ENCODE assay signal across 27 cellular contexts in genomic region chr5:170383227-170383626, GRCh38. TPM values are rescaled to one million over a fixed set of nuclear protein-coding genes. Genes with fewer than 3 reads are reported as not detected.
"Had no signal": no experiment of that assay in that cellular context is flagged by ENCODE, and none has a peak within 500 bp of the region (broad histone marks: within the 10 kb centered on the region; RNA-seq: fewer than 3 reads in every experiment).

No MANE protein-coding gene starts in this region.

- H3K4me1 Mint-ChIP-seq: activated CD4-positive, alpha-beta T cell treated with anti-CD3 and anti-CD28 coated beads, Interleukin-2, amount 10 ng/mL, durations not matched to agents 7 days and 5 days; central memory CD8-positive, alpha-beta T cell had no signal

- ATAC-seq: activated naive CD4-positive, alpha-beta T cell treated with anti-CD3 and anti-CD28 coated beads, Interleukin-2, amount 50 U/mL, for 72 hours; activated T-cell treated with anti-CD3 and anti-CD28 coated beads, Interleukin-2, amount 50 U/mL, for 4 hours; body of pancreas; T-cell had no signal

- H3K36me3 Mint-ChIP-seq: activated CD4-positive, alpha-beta memory T cell treated with anti-CD3 and anti-CD28 coated beads for 36 hours; activated naive CD4-positive, alpha-beta T cell treated with anti-CD3 and anti-CD28 coated beads, Interleukin-2, amount 50 U/mL, for 72 hours; T-cell had no signal

- H3K4me1 ChIP-seq: body of pancreas had no signal

- DNase-seq: activated CD4-positive, alpha-beta memory T cell treated with anti-CD3 and anti-CD28 coated beads for 36 hours; activated CD4-positive, alpha-beta T cell treated with anti-CD3 and anti-CD28 coated beads, Interleukin-2, amount 10 ng/mL, durations not matched to agents 7 days and 5 days; activated CD4-positive, CD25-positive, alpha-beta regulatory T cell; activated CD8-positive, alpha-beta memory T cell treated with anti-CD3 and anti-CD28 coated beads for 24 hours; activated effector memory CD4-positive, alpha-beta T cell treated with anti-CD3 and anti-CD28 coated beads, Interleukin-2, amount 50 U/mL, for 16 hours; activated naive CD4-positive, alpha-beta T cell treated with Interleukin-2 at 50 U/mL for 16 hours; activated naive CD8-positive, alpha-beta T cell treated with anti-CD3 and anti-CD28 coated beads, Interleukin-2, amount 50 U/mL, for 24 hours; activated T-cell treated with anti-CD3 and anti-CD28 coated beads, Interleukin-2, amount 50 U/mL, for 4 hours; amniotic stem cell; body of pancreas; NCI-H1092; NCI-H1417; NCI-H1930; NCI-H510A; NCI-H526 treated with DMSO at 0.1 percent for 48 hours; NCI-H82; T-cell had no signal

- H3K27me3 Mint-ChIP-seq: activated naive CD8-positive, alpha-beta T cell treated with anti-CD3 and anti-CD28 coated beads, Interleukin-2, amount 50 U/mL, for 24 hours had no signal

- H3K4me3 Mint-ChIP-seq: activated CD4-positive, alpha-beta memory T cell treated with anti-CD3 and anti-CD28 coated beads for 36 hours; activated CD4-positive, alpha-beta T cell treated with anti-CD3 and anti-CD28 coated beads, Interleukin-2, amount 10 ng/mL, durations not matched to agents 7 days and 5 days; activated naive CD8-positive, alpha-beta T cell treated with anti-CD3 and anti-CD28 coated beads, Interleukin-2, amount 50 U/mL, for 24 hours; activated T-cell treated with anti-CD3 and anti-CD28 coated beads, Interleukin-2, amount 50 U/mL, for 4 hours; central memory CD8-positive, alpha-beta T cell; T-cell had no signal

- H3K27ac ChIP-seq: body of pancreas, SK-N-MC, VCaP had no signal

- H3K9me3 Mint-ChIP-seq: activated CD4-positive, alpha-beta memory T cell treated with anti-CD3 and anti-CD28 coated beads for 36 hours; activated CD4-positive, alpha-beta T cell treated with anti-CD3 and anti-CD28 coated beads, Interleukin-2, amount 10 ng/mL, durations not matched to agents 7 days and 5 days; activated naive CD4-positive, alpha-beta T cell treated with anti-CD3 and anti-CD28 coated beads, Interleukin-2, amount 50 U/mL, for 72 hours; activated naive CD8-positive, alpha-beta T cell treated with anti-CD3 and anti-CD28 coated beads, Interleukin-2, amount 50 U/mL, for 24 hours; activated T-cell treated with anti-CD3 and anti-CD28 coated beads, Interleukin-2, amount 50 U/mL, for 4 hours; central memory CD8-positive, alpha-beta T cell; T-cell had no signal

- H3K9me3 ChIP-seq: ascending aorta, body of pancreas had no signal

- H3K27me3 ChIP-seq: ascending aorta, body of pancreas had no signal

- H3K4me3 ChIP-seq: ascending aorta, body of pancreas, SK-N-MC had no signal

- H3K27ac Mint-ChIP-seq: activated CD4-positive, alpha-beta memory T cell treated with anti-CD3 and anti-CD28 coated beads for 36 hours; activated CD4-positive, alpha-beta T cell treated with anti-CD3 and anti-CD28 coated beads, Interleukin-2, amount 10 ng/mL, durations not matched to agents 7 days and 5 days; activated naive CD4-positive, alpha-beta T cell treated with anti-CD3 and anti-CD28 coated beads, Interleukin-2, amount 50 U/mL, for 72 hours; activated naive CD8-positive, alpha-beta T cell treated with anti-CD3 and anti-CD28 coated beads, Interleukin-2, amount 50 U/mL, for 24 hours; T-cell had no signal

RNA-seq across cellular contexts. Expression of gene KCNMB1, which starts 5.9 kb away (rescaled TPM):
- total RNA-seq: activated CD4-positive, alpha-beta memory T cell treated with anti-CD3 and anti-CD28 coated beads for 36 hours; activated CD4-positive, alpha-beta T cell treated with anti-CD3 and anti-CD28 coated beads, Interleukin-2, amount 10 ng/mL, durations not matched to agents 7 days and 5 days; activated naive CD4-positive, alpha-beta T cell treated with anti-CD3 and anti-CD28 coated beads, Interleukin-2, amount 50 U/mL, for 72 hours; bronchial epithelial cell; MCF 10A; OCI-LY7; RPMI7951; T-cell; T-helper 2 cell treated with Interferon-gamma antibody and Interleukin-4, amounts not matched to agents 100 ng/mL and 5 ng/mL, for 36 hours had no signal
